17 cellular contexts compared by ENCODE assay signal in genomic region chr2:32945286-32945685, GRCh38. TPM values are rescaled to one million over a fixed set of nuclear protein-coding genes. Genes with fewer than 3 reads are reported as not detected.
A peak's percentile ranks its signal among the peaks of the same experiment; 100 is the strongest.
DNase-seq lines count a peak whose midpoint lies in the region; ATAC-seq and TF ChIP-seq lines count a peak whose summit lies in the region.
"Had no signal": no experiment of that assay in that cellular context is flagged by ENCODE, and none has a peak within 500 bp of the region (broad histone marks: within the 10 kb centered on the region; RNA-seq: fewer than 3 reads in every experiment).

No MANE protein-coding gene starts in this region.

- no peaks in the 10 kb centered on the region for H3K27me3 ChIP-seq in CD4-positive, alpha-beta memory T cell (ENCODE audit: insufficient read depth, low read length)
- H3K27me3 ChIP-seq in SU-DHL-6 (ENCODE audit: low read length) (no peaks in the 10 kb centered on the region), dorsolateral prefrontal cortex (peaks cover 0 to 7% (median 0%) of the 10 kb centered on the region in 45 donors)
- H3K27me3 ChIP-seq: SJCRH30 had no signal

- H3K9me2 ChIP-seq in SU-DHL-6 (replicated peaks; ENCODE audit: insufficient read depth, low read length): no peaks in the 10 kb centered on the region

- H3F3A ChIP-seq in SU-DHL-6 (ENCODE audit: insufficient read depth): peaks cover 66% of the 10 kb centered on the region

- no peaks in the 10 kb centered on the region for H3K4me1 ChIP-seq in CD4-positive, alpha-beta memory T cell (ENCODE audit: insufficient read depth, low read length)
- H3K4me1 ChIP-seq: SJCRH30 had no signal

- no peaks in the 10 kb centered on the region for H3K9me3 Mint-ChIP-seq in CD4-positive, alpha-beta memory T cell
- no peaks in the 10 kb centered on the region for H3K9me3 Mint-ChIP-seq in progenitor cell of endocrine pancreas (ENCODE audit: low read depth)
- H3K9me3 Mint-ChIP-seq: HFFc6 had no signal

- peaks cover 36% of the 10 kb centered on the region for H3K79me2 ChIP-seq in SU-DHL-6 (ENCODE audit: insufficient read depth, low read length)

- intact Hi-C loops in CD4-positive, alpha-beta memory T cell (cut with micrococcal nuclease): no loop called here
- intact Hi-C loops in dorsolateral prefrontal cortex (cut with DNase I): loop anchor here (5.0 to 10.0 kb wide), 6 partner anchors 63 to 650 kb away; partner anchors contain the start of gene FAM98A (in 1 of the 2)

- peak overlapping the region; percentile 97 for H3K4me2 ChIP-seq in SU-DHL-6 (ENCODE audit: low read depth, low read length, poor library complexity, severe bottlenecking)
- H3K4me2 ChIP-seq: BLaER1 had no signal

- H3K27me3 Mint-ChIP-seq in CD4-positive, alpha-beta memory T cell: peaks cover 9 to 16% of the 10 kb centered on the region in 2 donors
- no peaks in the 10 kb centered on the region for H3K27me3 Mint-ChIP-seq in progenitor cell of endocrine pancreas

- H3K4me1 Mint-ChIP-seq in CD4-positive, alpha-beta memory T cell: peaks cover 0 to 5% (median 2%) of the 10 kb centered on the region in 4 donors
- peaks cover 8% of the 10 kb centered on the region for H3K4me1 Mint-ChIP-seq in progenitor cell of endocrine pancreas (ENCODE audit: low read depth)

- no peaks in the 10 kb centered on the region for H3K36me3 ChIP-seq in CD4-positive, alpha-beta memory T cell (ENCODE audit: insufficient read depth, low read length)
- H3K36me3 ChIP-seq in SU-DHL-6 (ENCODE audit: low read length): peaks cover 6% of the 10 kb centered on the region; the same call in 1 of the 2 replicates
- H3K36me3 ChIP-seq: BLaER1, SJCRH30 had no signal

- H3K4me3 Mint-ChIP-seq in CD4-positive, alpha-beta memory T cell: peak overlapping the region in 5 of 8 donors; percentile 11 to 67 (median 37)
- no peak overlapping the region for H3K4me3 Mint-ChIP-seq in progenitor cell of endocrine pancreas (ENCODE audit: low read depth)

- H2AFZ ChIP-seq in SU-DHL-6 (ENCODE audit: low read depth, low read length, severe bottlenecking): no peak overlapping the region

- no peak overlapping the region for H3K4me3 ChIP-seq in CD4-positive, alpha-beta memory T cell (ENCODE audit: low read length in 2 of 2)
- H3K4me3 ChIP-seq in SU-DHL-6 (ENCODE audit: insufficient read depth, low read length, poor library complexity, severe bottlenecking) (no peak overlapping the region), dorsolateral prefrontal cortex (no peak overlapping the region)
- H3K4me3 ChIP-seq: A549, BLaER1 had no signal

- no peaks in the 10 kb centered on the region for H4K20me1 ChIP-seq in SU-DHL-6 (ENCODE audit: low read depth, low read length)
- H4K20me1 ChIP-seq: BLaER1 had no signal

- no peak for ATAC-seq in HG02798 (IDR thresholded peaks at IDR 0.05; ENCODE audit: poor library complexity, unreplicated experiment)

- no peaks in the 10 kb centered on the region for H3K36me3 Mint-ChIP-seq in CD4-positive, alpha-beta memory T cell
- peaks cover 4% of the 10 kb centered on the region for H3K36me3 Mint-ChIP-seq in progenitor cell of endocrine pancreas (ENCODE audit: insufficient read depth)

- H3K27ac ChIP-seq in CD4-positive, alpha-beta memory T cell (ENCODE audit: low read depth, low read length): no peak overlapping the region
- H3K27ac ChIP-seq in SU-DHL-6 (ENCODE audit: low read depth, low read length) (peak overlapping the region; percentile 94), dorsolateral prefrontal cortex (no peak overlapping the region)
- H3K27ac ChIP-seq: A549, BLaER1, SJCRH30 had no signal

- peak overlapping the region; percentile 85; the same call in 1 of the 2 replicates for H3K9ac ChIP-seq in SU-DHL-6 (ENCODE audit: low read length)
- H3K9ac ChIP-seq: BLaER1 had no signal

- POLR2A ChIA-PET in CD4-positive, alpha-beta memory T cell (lab: Charles Lee; ENCODE audit: partially characterized antibody): no interaction called here

- CTCF ChIA-PET in CD4-positive, alpha-beta memory T cell (lab: Charles Lee; ENCODE audit: partially characterized antibody): interaction anchor here (0.7 kb wide), 1 partner anchor 8 kb away, joined by 3 read pairs; no protein-coding TSS in a partner anchor

- no peak overlapping the region for H3K27ac Mint-ChIP-seq in CD4-positive, alpha-beta memory T cell
- H3K27ac Mint-ChIP-seq in progenitor cell of endocrine pancreas: peak overlapping the region; percentile 60

- no peaks in the 10 kb centered on the region for H3K9me3 ChIP-seq in CD4-positive, alpha-beta memory T cell (ENCODE audit: control insufficient read depth in 1 of 2, low read length in 2 of 2)
- no peaks in the 10 kb centered on the region for H3K9me3 ChIP-seq in SU-DHL-6 (ENCODE audit: insufficient read depth, low read length)
- H3K9me3 ChIP-seq: A549, BLaER1, SJCRH30 had no signal

- DNase-seq in CD4-positive, alpha-beta memory T cell: no peak
- peak; percentile 3 for DNase-seq in kidney tubule cell (ENCODE audit: low spot score)
- DNase-seq in progenitor cell of endocrine pancreas (ENCODE audit: low spot score, unreplicated experiment): no peak
- DNase-seq in iPS-NIHi7 (ENCODE audit: extremely low spot score): no peak
- DNase-seq in dorsolateral prefrontal cortex: no peak
- DNase-seq: DMS 273 treated with DMSO at 0.1 percent for 48 hours, DND-41, H7, HFFc6, NCI-H187 treated with DMSO at 0.1 percent for 48 hours, NCI-H226, NCI-H524 treated with DMSO at 0.1 percent for 48 hours, SJCRH30 had no signal

- TF ChIP-seq CTCF in SU-DHL-6 (IDR thresholded peaks at IDR 0.05; ENCODE audit: insufficient read depth, low read length, poor library complexity, severe bottlenecking): no peak
- TF ChIP-seq CTCF in progenitor cell of endocrine pancreas (IDR thresholded peaks at IDR 0.05; ENCODE audit: unreplicated experiment): no peak
- TF ChIP-seq CTCF in dorsolateral prefrontal cortex (IDR thresholded peaks at IDR 0.05 in 54 of 56, conservative IDR thresholded peaks at IDR 0.05 in 2 of 56; ENCODE audit: low read depth in 1 of 56, partially characterized antibody in 56 of 56): no peak

RNA-seq across cellular contexts. Expression of gene LTBP1, which starts 1.5 kb away (rescaled TPM):
- under 1 TPM in 1 of 2 experiments, not detected in 1; 0.44 TPM for total RNA-seq in CD4-positive, alpha-beta memory T cell
- not detected for polyA plus RNA-seq in CD4-positive, alpha-beta memory T cell
- total RNA-seq in progenitor cell of endocrine pancreas: 59.7 and 63.0 TPM in 2 replicates
- 10 to 100 TPM in 108 of 120 experiments, 1 to 10 TPM in 12; 6.9 to 47.1 (median 14.7) TPM for total RNA-seq in dorsolateral prefrontal cortex

Comparison
In these comparisons a context has a peak if more than half of its experiments do, and no peak if none do; other contexts are left out.
1. RNA of gene LTBP1, which starts 1.5 kb away (total RNA-seq): 59.7 to 63.0 TPM in progenitor cell of endocrine pancreas and 6.9 to 47.1 TPM in dorsolateral prefrontal cortex; 0.44 TPM in CD4-positive, alpha-beta memory T cell; every median in the first group is over 4 times any median in the second.